10 cellular contexts compared by ENCODE assay signal in the genomic region with DNA sequence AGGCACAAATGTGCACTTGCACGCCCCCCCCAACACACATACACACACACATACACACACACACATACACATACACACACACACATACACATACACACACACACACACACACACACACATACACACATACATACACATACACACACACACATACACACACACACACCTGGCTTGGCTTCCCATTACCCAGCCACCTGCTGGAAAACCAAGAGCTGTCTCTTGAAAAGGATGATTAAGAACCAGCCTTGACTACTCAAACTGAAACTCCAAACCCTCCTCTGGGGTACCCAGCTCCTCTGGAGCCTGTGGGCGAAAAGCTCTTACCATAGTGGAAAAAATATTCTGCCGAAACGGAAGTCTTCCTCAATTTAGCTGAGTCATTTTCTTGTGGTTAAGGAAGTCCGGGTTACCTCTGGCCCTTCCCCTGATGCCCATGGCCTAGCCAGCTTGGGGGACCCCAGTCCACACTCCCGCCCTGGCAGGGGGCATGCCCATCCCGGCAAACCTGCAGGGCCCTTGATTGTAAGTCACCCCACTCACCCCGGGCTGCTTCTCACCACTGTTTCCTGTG. TPM values are rescaled to one million over a fixed set of nuclear protein-coding genes. Genes with fewer than 3 reads are reported as not detected.
A peak's percentile ranks its signal among the peaks of the same experiment; 100 is the strongest.
DNase-seq lines count a peak whose midpoint lies in the region; ATAC-seq and TF ChIP-seq lines count a peak whose summit lies in the region.
"Had no signal": no experiment of that assay in that cellular context is flagged by ENCODE, and none has a peak within 500 bp of the region (broad histone marks: within the 10 kb centered on the region; RNA-seq: fewer than 3 reads in every experiment).

No MANE protein-coding gene starts in this region.

- H3K27ac Mint-ChIP-seq in natural killer cell treated with Interleukin-12 subunit alpha and Interleukin-12 subunit beta and Interleukin-15 and Interleukin-18, amount 100 ng/mL, for 72 hours, result peak overlapping the region in 1 of 2 donors; percentile 1
- H3K27ac Mint-ChIP-seq in natural killer cell (no peak overlapping the region), WTC11 (no peak overlapping the region; the same call in 1 of the 2 replicates), Calu3 (ENCODE audit: unreplicated experiment) (no peak overlapping the region)
- H3K27ac Mint-ChIP-seq in activated naive CD8-positive, alpha-beta T cell, result peak overlapping the region; percentile 0

- POLR2A ChIA-PET in WTC11 (lab: Charles Lee), result no interaction called here

- H3K36me3 Mint-ChIP-seq in natural killer cell treated with Interleukin-12 subunit alpha and Interleukin-12 subunit beta and Interleukin-15 and Interleukin-18, amount 100 ng/mL, for 72 hours, result no peaks in the 10 kb centered on the region
- no peaks in the 10 kb centered on the region for H3K36me3 Mint-ChIP-seq in natural killer cell
- no peaks in the 10 kb centered on the region for H3K36me3 Mint-ChIP-seq in activated naive CD8-positive, alpha-beta T cell
- H3K36me3 Mint-ChIP-seq in WTC11, result no peaks in the 10 kb centered on the region
- no peaks in the 10 kb centered on the region for H3K36me3 Mint-ChIP-seq in Calu3 (ENCODE audit: insufficient read depth, unreplicated experiment)

- H3K4me1 Mint-ChIP-seq in natural killer cell treated with Interleukin-12 subunit alpha and Interleukin-12 subunit beta and Interleukin-15 and Interleukin-18, amount 100 ng/mL, for 72 hours (ENCODE audit: low read depth in 2 of 2), result peaks cover 8 to 9% of the 10 kb centered on the region in 2 donors
- peaks cover 7 to 13% of the 10 kb centered on the region in 2 donors for H3K4me1 Mint-ChIP-seq in natural killer cell
- peaks cover 5% of the 10 kb centered on the region for H3K4me1 Mint-ChIP-seq in activated naive CD8-positive, alpha-beta T cell (ENCODE audit: low read depth)
- H3K4me1 Mint-ChIP-seq in WTC11, result peaks cover 12% of the 10 kb centered on the region
- H3K4me1 Mint-ChIP-seq in Calu3 (ENCODE audit: low read depth, unreplicated experiment), result no peaks in the 10 kb centered on the region

- CTCF ChIA-PET in WTC11 (lab: Charles Lee) (interaction anchor here (1.2 to 2.6 kb wide), 2 partner anchors 45 to 117 kb away, joined by 3 to 7 read pairs; no protein-coding TSS in a partner anchor), Calu3 (lab: Charles Lee) (interaction anchor here (0.5 kb wide), 1 partner anchor 14 kb away, joined by 3 read pairs; no protein-coding TSS in a partner anchor)

- ATAC-seq in natural killer cell treated with Interleukin-12 subunit alpha and Interleukin-12 subunit beta and Interleukin-15 and Interleukin-18, amount 100 ng/mL, for 72 hours, result peak; percentile 49 to 74
- ATAC-seq in natural killer cell (no peak), HG03342 (IDR thresholded peaks at IDR 0.05; ENCODE audit: unreplicated experiment) (peak; percentile 89), WTC11 (no peak)

- H3K4me3 Mint-ChIP-seq in natural killer cell treated with Interleukin-12 subunit alpha and Interleukin-12 subunit beta and Interleukin-15 and Interleukin-18, amount 100 ng/mL, for 72 hours, result peak overlapping the region; percentile 4
- H3K4me3 Mint-ChIP-seq in natural killer cell (no peak overlapping the region), WTC11 (no peak overlapping the region), Calu3 (ENCODE audit: low read depth, unreplicated experiment) (no peak overlapping the region)
- no peak overlapping the region for H3K4me3 Mint-ChIP-seq in activated naive CD8-positive, alpha-beta T cell

- H3K27me3 Mint-ChIP-seq in natural killer cell treated with Interleukin-12 subunit alpha and Interleukin-12 subunit beta and Interleukin-15 and Interleukin-18, amount 100 ng/mL, for 72 hours, result no peaks in the 10 kb centered on the region
- H3K27me3 Mint-ChIP-seq in natural killer cell (ENCODE audit: low read depth in 2 of 2) (no peaks in the 10 kb centered on the region), WTC11 (ENCODE audit: low read depth) (no peaks in the 10 kb centered on the region), Calu3 (ENCODE audit: unreplicated experiment) (peaks cover 27% of the 10 kb centered on the region)
- no peaks in the 10 kb centered on the region for H3K27me3 Mint-ChIP-seq in activated naive CD8-positive, alpha-beta T cell

- no TSS peak for BruUV-seq in Calu3 (replicated peaks; lab: Mats Ljungman, UMichigan)

- H3K9me3 Mint-ChIP-seq in natural killer cell treated with Interleukin-12 subunit alpha and Interleukin-12 subunit beta and Interleukin-15 and Interleukin-18, amount 100 ng/mL, for 72 hours, result no peaks in the 10 kb centered on the region
- H3K9me3 Mint-ChIP-seq in natural killer cell, result no peaks in the 10 kb centered on the region
- H3K9me3 Mint-ChIP-seq in activated naive CD8-positive, alpha-beta T cell (ENCODE audit: low read depth), result no peaks in the 10 kb centered on the region
- H3K9me3 Mint-ChIP-seq in WTC11, result no peaks in the 10 kb centered on the region
- H3K9me3 Mint-ChIP-seq in Calu3 (ENCODE audit: low read depth, unreplicated experiment), result no peaks in the 10 kb centered on the region

- DNase-seq in natural killer cell treated with Interleukin-12 subunit alpha and Interleukin-12 subunit beta and Interleukin-15 and Interleukin-18, amount 100 ng/mL, for 72 hours (ENCODE audit: low spot score), result no peak
- DNase-seq in natural killer cell (no peak), NCI-H774 (lab: John Stamatoyannopoulos, UW) (no peak), kidney tubule cell (ENCODE audit: low spot score) (no peak), WTC11 (ENCODE audit: low spot score) (no peak), Calu3 (no peak)

- TF ChIP-seq CTCF in natural killer cell (IDR thresholded peaks at IDR 0.05) (no peak), WTC11 (IDR thresholded peaks at IDR 0.05) (no peak), Calu3 (IDR thresholded peaks at IDR 0.05; ENCODE audit: unreplicated experiment) (no peak)

- intact Hi-C loops in natural killer cell (cut with micrococcal nuclease), result no loop called here
- intact Hi-C loops in Calu3 (cut with micrococcal nuclease; ENCODE audit: unreplicated experiment), result no loop called here

TF ChIP-seq in WTC11, 78 proteins besides CTCF, POLR2A, EP300 and RAD21 (continues in another document):
- TF ChIP-seq, protein P1, sequence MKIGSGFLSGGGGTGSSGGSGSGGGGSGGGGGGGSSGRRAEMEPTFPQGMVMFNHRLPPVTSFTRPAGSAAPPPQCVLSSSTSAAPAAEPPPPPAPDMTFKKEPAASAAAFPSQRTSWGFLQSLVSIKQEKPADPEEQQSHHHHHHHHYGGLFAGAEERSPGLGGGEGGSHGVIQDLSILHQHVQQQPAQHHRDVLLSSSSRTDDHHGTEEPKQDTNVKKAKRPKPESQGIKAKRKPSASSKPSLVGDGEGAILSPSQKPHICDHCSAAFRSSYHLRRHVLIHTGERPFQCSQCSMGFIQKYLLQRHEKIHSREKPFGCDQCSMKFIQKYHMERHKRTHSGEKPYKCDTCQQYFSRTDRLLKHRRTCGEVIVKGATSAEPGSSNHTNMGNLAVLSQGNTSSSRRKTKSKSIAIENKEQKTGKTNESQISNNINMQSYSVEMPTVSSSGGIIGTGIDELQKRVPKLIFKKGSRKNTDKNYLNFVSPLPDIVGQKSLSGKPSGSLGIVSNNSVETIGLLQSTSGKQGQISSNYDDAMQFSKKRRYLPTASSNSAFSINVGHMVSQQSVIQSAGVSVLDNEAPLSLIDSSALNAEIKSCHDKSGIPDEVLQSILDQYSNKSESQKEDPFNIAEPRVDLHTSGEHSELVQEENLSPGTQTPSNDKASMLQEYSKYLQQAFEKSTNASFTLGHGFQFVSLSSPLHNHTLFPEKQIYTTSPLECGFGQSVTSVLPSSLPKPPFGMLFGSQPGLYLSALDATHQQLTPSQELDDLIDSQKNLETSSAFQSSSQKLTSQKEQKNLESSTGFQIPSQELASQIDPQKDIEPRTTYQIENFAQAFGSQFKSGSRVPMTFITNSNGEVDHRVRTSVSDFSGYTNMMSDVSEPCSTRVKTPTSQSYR (CRISPR knock-in tag; IDR thresholded peaks at IDR 0.05), result no peak
- no peak for TF ChIP-seq MXD4 (CRISPR knock-in tag; IDR thresholded peaks at IDR 0.05; ENCODE audit: borderline replicate concordance)
- TF ChIP-seq CREB1 (CRISPR knock-in tag; IDR thresholded peaks at IDR 0.05), result no peak
- TF ChIP-seq, protein P2, sequence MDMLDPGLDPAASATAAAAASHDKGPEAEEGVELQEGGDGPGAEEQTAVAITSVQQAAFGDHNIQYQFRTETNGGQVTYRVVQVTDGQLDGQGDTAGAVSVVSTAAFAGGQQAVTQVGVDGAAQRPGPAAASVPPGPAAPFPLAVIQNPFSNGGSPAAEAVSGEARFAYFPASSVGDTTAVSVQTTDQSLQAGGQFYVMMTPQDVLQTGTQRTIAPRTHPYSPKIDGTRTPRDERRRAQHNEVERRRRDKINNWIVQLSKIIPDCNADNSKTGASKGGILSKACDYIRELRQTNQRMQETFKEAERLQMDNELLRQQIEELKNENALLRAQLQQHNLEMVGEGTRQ (CRISPR knock-in tag; IDR thresholded peaks at IDR 0.05), result no peak
- TF ChIP-seq, protein P3, sequence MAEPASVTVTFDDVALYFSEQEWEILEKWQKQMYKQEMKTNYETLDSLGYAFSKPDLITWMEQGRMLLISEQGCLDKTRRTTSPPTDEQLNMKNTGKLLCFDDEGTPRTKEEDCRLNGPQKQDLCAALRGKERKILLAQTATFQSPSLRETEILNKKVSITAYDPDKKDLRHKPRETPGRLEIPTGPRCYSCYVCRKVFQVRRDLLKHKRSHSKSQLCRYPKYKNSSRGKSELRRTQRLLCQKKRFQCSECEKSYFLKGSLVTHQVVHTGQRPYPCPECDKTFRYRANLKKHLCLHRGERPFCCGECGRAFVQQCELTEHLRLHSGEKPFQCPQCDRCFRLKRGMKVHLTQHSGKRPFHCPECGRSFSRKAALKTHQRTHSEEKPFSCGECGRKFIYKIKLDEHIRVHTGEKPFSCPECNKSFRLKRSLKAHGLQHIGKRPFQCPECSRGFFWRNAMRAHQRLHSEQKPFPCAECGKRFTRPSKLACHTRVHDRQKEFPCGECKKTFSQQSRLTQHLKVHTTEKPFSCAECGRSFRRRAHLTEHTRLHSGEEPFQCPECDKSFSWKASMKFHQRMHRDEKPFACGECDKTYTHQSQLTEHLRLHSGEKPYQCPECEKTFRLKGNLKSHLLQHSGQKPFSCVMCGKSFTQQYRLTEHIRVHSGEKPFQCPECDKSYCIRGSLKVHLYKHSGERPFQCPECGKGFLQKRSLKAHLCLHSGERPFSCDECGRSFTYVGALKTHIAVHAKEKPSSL (CRISPR knock-in tag; conservative IDR thresholded peaks at IDR 0.05), result no peak

RNA-seq across cellular contexts. Expression of gene CEBPA, which starts 21.9 kb away (rescaled TPM):
- 1 to 10 TPM; 1.3 to 1.9 TPM for total RNA-seq in natural killer cell treated with Interleukin-12 subunit alpha and Interleukin-12 subunit beta and Interleukin-15 and Interleukin-18, amount 100 ng/mL, for 72 hours
- total RNA-seq in natural killer cell (10 to 100 TPM in 1 of 3 donors, 1 to 10 TPM in 2; 7.6 to 19.5 (median 8.2) TPM), WTC11 (2021) (5.6 to 6.6 TPM (median 5.8 TPM) in 3 replicates), Calu3 (2022) (1.2 and 1.8 TPM in 2 replicates)

RNA-seq across cellular contexts. Expression of gene SLC7A10, which starts 54.8 kb away (rescaled TPM):
- not detected for total RNA-seq in natural killer cell treated with Interleukin-12 subunit alpha and Interleukin-12 subunit beta and Interleukin-15 and Interleukin-18, amount 100 ng/mL, for 72 hours
- total RNA-seq in natural killer cell, result not detected
- total RNA-seq in WTC11 (2021), result 4.2 to 4.9 TPM (median 4.4 TPM) in 3 replicates
- not detected in 2 replicates for total RNA-seq in Calu3 (2022)
- total RNA-seq: fibroblast of lung, SJSA1 had no signal

Comparison
In these comparisons a context has a peak if more than half of its experiments do, and no peak if none do; other contexts are left out.
1. ATAC-seq: peak in natural killer cell treated with Interleukin-12 subunit alpha and Interleukin-12 subunit beta and Interleukin-15 and Interleukin-18, amount 100 ng/mL, for 72 hours (2 of 2) and HG03342 (single experiment); none in natural killer cell (0 of 3) and WTC11 (single experiment).